Comparison of ENCODE assay signal across 2 cellular contexts in genomic region chr7:100803398-100804161, GRCh38.
TF ChIP-seq lines count a peak whose summit lies in the region.

No MANE protein-coding gene starts in this region.

TF ChIP-seq in HEK293T, 16 proteins besides CTCF, POLR2A, EP300 and RAD21:
- TF ChIP-seq ZNF384 (IDR thresholded peaks at IDR 0.05), result no peak
- no peak for TF ChIP-seq NFRKB (IDR thresholded peaks at IDR 0.05)
- no peak for TF ChIP-seq BHLHE40 (IDR thresholded peaks at IDR 0.05; ENCODE audit: borderline replicate concordance)
- no peak for TF ChIP-seq FOXM1 (IDR thresholded peaks at IDR 0.05; ENCODE audit: borderline replicate concordance)
- no peak for TF ChIP-seq HDGF (IDR thresholded peaks at IDR 0.05; ENCODE audit: borderline replicate concordance)
- TF ChIP-seq, protein P1, sequence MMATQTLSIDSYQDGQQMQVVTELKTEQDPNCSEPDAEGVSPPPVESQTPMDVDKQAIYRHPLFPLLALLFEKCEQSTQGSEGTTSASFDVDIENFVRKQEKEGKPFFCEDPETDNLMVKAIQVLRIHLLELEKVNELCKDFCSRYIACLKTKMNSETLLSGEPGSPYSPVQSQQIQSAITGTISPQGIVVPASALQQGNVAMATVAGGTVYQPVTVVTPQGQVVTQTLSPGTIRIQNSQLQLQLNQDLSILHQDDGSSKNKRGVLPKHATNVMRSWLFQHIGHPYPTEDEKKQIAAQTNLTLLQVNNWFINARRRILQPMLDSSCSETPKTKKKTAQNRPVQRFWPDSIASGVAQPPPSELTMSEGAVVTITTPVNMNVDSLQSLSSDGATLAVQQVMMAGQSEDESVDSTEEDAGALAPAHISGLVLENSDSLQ (IDR thresholded peaks at IDR 0.05), result no peak
- no peak for TF ChIP-seq FOXK2 (IDR thresholded peaks at IDR 0.05)
- no peak for TF ChIP-seq SUZ12 (IDR thresholded peaks at IDR 0.05)
- TF ChIP-seq TARDBP (IDR thresholded peaks at IDR 0.05), result no peak
- no peak for TF ChIP-seq ELF4 (IDR thresholded peaks at IDR 0.05)
- no peak for TF ChIP-seq L3MBTL2 (conservative IDR thresholded peaks at IDR 0.05)
- TF ChIP-seq SP1 (IDR thresholded peaks at IDR 0.05), result no peak
- TF ChIP-seq ARNT (IDR thresholded peaks at IDR 0.05), result no peak
- no peak for TF ChIP-seq LEF1 (IDR thresholded peaks at IDR 0.05; ENCODE audit: borderline replicate concordance)
- no peak for TF ChIP-seq CTBP1 (IDR thresholded peaks at IDR 0.05; ENCODE audit: borderline replicate concordance)

TF ChIP-seq in H1, 55 proteins besides CTCF, POLR2A, EP300 and RAD21:
- TF ChIP-seq CREB1 (IDR thresholded peaks at IDR 0.05), result peak; percentile 84
- TF ChIP-seq FOSL1 (IDR thresholded peaks at IDR 0.05; ENCODE audit: insufficient read depth, low read depth, low read length), result no peak
- no peak for TF ChIP-seq NANOG (IDR thresholded peaks at IDR 0.05; ENCODE audit: insufficient read depth, low read depth, low read length, poor library complexity, severe bottlenecking)
- no peak for TF ChIP-seq CTBP2 (IDR thresholded peaks at IDR 0.05; ENCODE audit: borderline replicate concordance, insufficient read depth, insufficient read length, low read length)
- no peak for TF ChIP-seq JUN (IDR thresholded peaks at IDR 0.05; ENCODE audit: low read depth, low read length)
- TF ChIP-seq, protein P2, sequence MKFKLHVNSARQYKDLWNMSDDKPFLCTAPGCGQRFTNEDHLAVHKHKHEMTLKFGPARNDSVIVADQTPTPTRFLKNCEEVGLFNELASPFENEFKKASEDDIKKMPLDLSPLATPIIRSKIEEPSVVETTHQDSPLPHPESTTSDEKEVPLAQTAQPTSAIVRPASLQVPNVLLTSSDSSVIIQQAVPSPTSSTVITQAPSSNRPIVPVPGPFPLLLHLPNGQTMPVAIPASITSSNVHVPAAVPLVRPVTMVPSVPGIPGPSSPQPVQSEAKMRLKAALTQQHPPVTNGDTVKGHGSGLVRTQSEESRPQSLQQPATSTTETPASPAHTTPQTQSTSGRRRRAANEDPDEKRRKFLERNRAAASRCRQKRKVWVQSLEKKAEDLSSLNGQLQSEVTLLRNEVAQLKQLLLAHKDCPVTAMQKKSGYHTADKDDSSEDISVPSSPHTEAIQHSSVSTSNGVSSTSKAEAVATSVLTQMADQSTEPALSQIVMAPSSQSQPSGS (IDR thresholded peaks at IDR 0.05; ENCODE audit: low read length), result no peak
- no peak for TF ChIP-seq USF2 (IDR thresholded peaks at IDR 0.05; ENCODE audit: low read length)
- TF ChIP-seq SUZ12 (IDR thresholded peaks at IDR 0.05; ENCODE audit: low read length), result no peak
- TF ChIP-seq BACH1 (IDR thresholded peaks at IDR 0.05; ENCODE audit: low read length), result no peak
- 0 out of 2 replicates have a peak, but pooled peaks have one; percentile 15 for TF ChIP-seq YY1 (IDR thresholded peaks at IDR 0.05; ENCODE audit: low read depth, low read length)
- TF ChIP-seq SP1 (IDR thresholded peaks at IDR 0.05; ENCODE audit: low read depth, low read length), result peak; percentile 29; the same call in 1 of the 2 replicates
- TF ChIP-seq E2F6 (IDR thresholded peaks at IDR 0.05), result no peak
- TF ChIP-seq BRCA1 (IDR thresholded peaks at IDR 0.05; ENCODE audit: low read depth, low read length), result no peak
- no peak for TF ChIP-seq POLR2AphosphoS5 (IDR thresholded peaks at IDR 0.05; ENCODE audit: low read depth, low read length)
- peak; percentile 96 for TF ChIP-seq RFX5 (IDR thresholded peaks at IDR 0.05; ENCODE audit: borderline replicate concordance, low read depth, low read length)
- TF ChIP-seq SIRT6 (IDR thresholded peaks at IDR 0.05; ENCODE audit: low read length), result no peak
- 0 out of 2 replicates have a peak, but pooled peaks have one; percentile 38 for TF ChIP-seq CHD2 (IDR thresholded peaks at IDR 0.05; ENCODE audit: low read length)
